ENCODE assay signal across 23 cellular contexts in the genomic region with DNA sequence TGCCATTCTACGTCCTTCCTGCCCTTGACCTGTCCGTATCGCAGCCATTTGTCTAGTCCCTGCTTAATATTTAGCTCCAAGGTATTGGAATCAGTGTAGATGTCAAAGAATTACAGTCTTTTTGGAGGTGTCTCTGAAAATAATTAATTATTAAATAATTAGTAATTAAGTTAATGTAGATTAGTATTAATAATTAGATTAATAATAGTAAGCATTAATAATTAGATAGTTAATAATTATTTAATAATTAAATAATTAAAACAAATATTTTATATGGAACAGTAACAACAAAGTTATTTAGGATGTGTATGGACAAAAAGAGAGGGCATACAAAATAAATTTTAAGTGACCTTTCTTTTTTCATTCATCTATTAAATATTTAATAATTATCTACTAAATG.
"Had no signal": no experiment of that assay in that cellular context is flagged by ENCODE, and none has a peak within 500 bp of the region (broad histone marks: within the 10 kb centered on the region; RNA-seq: fewer than 3 reads in every experiment).

No MANE protein-coding gene starts in this region.

- H3K27ac ChIP-seq: colonic mucosa, esophagus squamous epithelium, gastroesophageal sphincter, heart left ventricle, hepatocyte, left lung, lower lobe of right lung had no signal

- H3K27me3 ChIP-seq: colonic mucosa, esophagus squamous epithelium, gastroesophageal sphincter, heart left ventricle, hepatocyte, left lung had no signal

- DNase-seq: colonic mucosa; cortex of kidney; effector CD8-positive, alpha-beta T cell; effector memory CD8-positive, alpha-beta T cell; endodermal cell; esophagus squamous epithelium; foreskin fibroblast; foreskin melanocyte; heart left ventricle; hypothalamus; immature natural killer cell; islet precursor cell; left cardiac atrium; left lung; left ventricle myocardium superior; lower lobe of right lung; mesenchymal stem cell; mucosa of descending colon; naive B cell had no signal

- H3K4me3 ChIP-seq: colonic mucosa, esophagus squamous epithelium, gastroesophageal sphincter, heart left ventricle, hepatocyte, left lung, lower lobe of right lung, mucosa of descending colon had no signal

- H3K9me3 ChIP-seq: colonic mucosa, esophagus squamous epithelium, gastroesophageal sphincter, left lung, lower lobe of right lung had no signal

- H3K4me1 ChIP-seq: colonic mucosa, esophagus squamous epithelium, gastroesophageal sphincter, heart left ventricle, left lung, lower lobe of right lung had no signal

- H3K36me3 ChIP-seq: colonic mucosa, esophagus squamous epithelium, gastroesophageal sphincter, heart left ventricle, left lung, lower lobe of right lung had no signal

- H2AFZ ChIP-seq: hepatocyte had no signal

- ATAC-seq: effector memory CD8-positive, alpha-beta T cell; esophagus mucosa; gastroesophageal sphincter; heart left ventricle; left cardiac atrium; left lung; left ventricle myocardium superior; lower lobe of right lung; mucosa of descending colon had no signal

- H3K4me2 ChIP-seq: hepatocyte had no signal

- FAIRE-seq: endothelial cell of umbilical vein had no signal

- H3K79me2 ChIP-seq: hepatocyte had no signal
